Comparison of ENCODE assay signal across 10 cellular contexts in the genomic region with DNA sequence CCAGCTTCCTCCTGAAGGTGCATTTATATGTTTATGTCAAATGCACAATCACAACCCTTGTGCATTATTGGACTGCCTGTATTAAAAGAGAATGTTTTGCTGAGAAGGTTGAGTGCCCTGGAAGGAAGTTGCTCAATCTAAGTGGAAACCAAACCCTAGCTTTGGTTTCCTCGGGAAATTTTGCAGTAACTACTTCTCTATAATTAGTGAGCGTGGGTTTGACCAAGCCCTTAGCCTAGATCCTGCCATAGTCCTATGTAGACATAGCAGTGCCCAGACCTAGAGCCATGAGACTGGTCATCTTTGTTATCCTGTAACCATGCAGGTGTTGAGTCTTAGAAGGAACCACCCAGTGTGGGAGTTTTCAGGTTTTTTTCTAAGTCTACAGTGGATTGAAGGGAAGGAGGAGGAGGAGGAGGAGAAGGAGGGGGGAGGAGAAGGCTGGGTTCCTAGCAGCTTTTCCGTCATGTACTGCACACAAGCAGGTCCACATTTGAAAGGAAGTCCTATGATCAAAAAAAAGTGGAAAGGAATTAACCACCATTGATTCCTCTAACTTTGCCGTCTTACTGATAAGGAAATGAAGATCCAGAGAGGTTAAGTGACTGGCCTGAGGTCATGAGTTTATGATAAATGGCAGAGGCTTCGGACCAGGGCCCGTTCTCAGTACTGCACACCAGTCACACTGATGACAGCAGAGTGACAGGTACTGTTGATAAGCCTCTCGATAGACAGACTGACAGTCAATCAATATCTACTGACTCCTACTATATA.
DNase-seq lines count a peak whose midpoint lies in the region; ATAC-seq, FAIRE-seq and TF ChIP-seq lines count a peak whose summit lies in the region.
"Had no signal": no experiment of that assay in that cellular context is flagged by ENCODE, and none has a peak within 500 bp of the region (broad histone marks: within the 10 kb centered on the region; RNA-seq: fewer than 3 reads in every experiment).

No MANE protein-coding gene starts in this region.

- no peak for FAIRE-seq in kidney (lab: Jason Lieb, UNC)
- FAIRE-seq: endometrium had no signal

- no peaks in the 10 kb centered on the region for H3K36me3 ChIP-seq in kidney (ENCODE audit: control insufficient read depth in 1 of 2, insufficient read depth in 2 of 2, low read length in 2 of 2)

- H3K4me1 ChIP-seq in kidney (ENCODE audit: control insufficient read depth in 1 of 2, insufficient read depth in 1 of 2, low read depth in 1 of 2, low read length in 2 of 2): peaks cover 0 to 2% of the 10 kb centered on the region in 2 donors

- intact Hi-C loops in CD14-positive monocyte (cut with micrococcal nuclease): loop anchor here (2.0 to 5.0 kb wide), 2 partner anchors 20 to 37 kb away; no protein-coding TSS in a partner anchor
- intact Hi-C loops in kidney (cut with DNase I): no loop called here

- H3K9me3 Mint-ChIP-seq in CD14-positive monocyte (peaks cover 0 to 3% (median 0%) of the 10 kb centered on the region in 7 donors), immature natural killer cell (no peaks in the 10 kb centered on the region)

- H3K4me3 Mint-ChIP-seq in CD14-positive monocyte (peak overlapping the region; percentile 58 to 77), immature natural killer cell (peak overlapping the region; percentile 56 to 80 (median 78))

- H3K9me3 ChIP-seq in kidney (ENCODE audit: control insufficient read depth in 1 of 2, low read length in 2 of 2): no peaks in the 10 kb centered on the region

- peaks cover 90% of the 10 kb centered on the region for H3K4me1 Mint-ChIP-seq in CD14-positive monocyte
- H3K4me1 Mint-ChIP-seq in immature natural killer cell: peaks cover 42 to 85% of the 10 kb centered on the region in 2 donors

- peak; percentile 63 for ATAC-seq in HG02588 (IDR thresholded peaks at IDR 0.05; ENCODE audit: unreplicated experiment)
- no peak for ATAC-seq in esophagus mucosa

- H3K27ac Mint-ChIP-seq in CD14-positive monocyte: peak overlapping the region; percentile 97 to 100 (median 99)
- H3K27ac Mint-ChIP-seq in immature natural killer cell: peak overlapping the region; percentile 82 to 94 (median 87)

- no peak for TF ChIP-seq CTCF in CD14-positive monocyte (IDR thresholded peaks at IDR 0.05)
- no peak for TF ChIP-seq CTCF in kidney (IDR thresholded peaks at IDR 0.05; ENCODE audit: borderline replicate concordance, extremely low read depth, insufficient read depth)

- no peak overlapping the region for H3K27ac ChIP-seq in kidney (ENCODE audit: low read depth in 2 of 2, low read length in 2 of 2)

- H3K4me3 ChIP-seq in kidney (ENCODE audit: low read length in 2 of 2): no peak overlapping the region

- H3K27me3 Mint-ChIP-seq in CD14-positive monocyte (ENCODE audit: low read depth in 3 of 3) (peaks cover 0 to 4% (median 0%) of the 10 kb centered on the region in 3 donors), immature natural killer cell (ENCODE audit: low read depth in 3 of 3) (peaks cover 0 to 6% (median 1%) of the 10 kb centered on the region in 3 donors)

- DNase-seq in CD14-positive monocyte (ENCODE audit: low spot score) (no peak), SKM-1 treated with dmso at 0.1 percent for 144 hours (lab: John Stamatoyannopoulos, UW; ENCODE audit: unreplicated experiment) (peak; percentile 97), immature natural killer cell (peak in 1 of 3 donors; percentile 29), kidney (no peak), NCI-H1092 (lab: John Stamatoyannopoulos, UW) (no peak)
- no peak for DNase-seq in stimulated activated CD4-positive, alpha-beta T cell treated with anti-CD3 and anti-CD28 coated beads, Interleukin-1b, Interleukin-23, amount 100 ng/mL, for 48 hours
- DNase-seq: NCI-H1694 treated with DMSO at 0.1 percent for 48 hours had no signal

- no peak overlapping the region for H3K9ac ChIP-seq in kidney (ENCODE audit: low read length in 2 of 2)

- H3K36me3 Mint-ChIP-seq in CD14-positive monocyte (peaks cover 4 to 5% of the 10 kb centered on the region in 2 donors), immature natural killer cell (no peaks in the 10 kb centered on the region)
